12 cellular contexts compared by ENCODE assay signal in the genomic region with DNA sequence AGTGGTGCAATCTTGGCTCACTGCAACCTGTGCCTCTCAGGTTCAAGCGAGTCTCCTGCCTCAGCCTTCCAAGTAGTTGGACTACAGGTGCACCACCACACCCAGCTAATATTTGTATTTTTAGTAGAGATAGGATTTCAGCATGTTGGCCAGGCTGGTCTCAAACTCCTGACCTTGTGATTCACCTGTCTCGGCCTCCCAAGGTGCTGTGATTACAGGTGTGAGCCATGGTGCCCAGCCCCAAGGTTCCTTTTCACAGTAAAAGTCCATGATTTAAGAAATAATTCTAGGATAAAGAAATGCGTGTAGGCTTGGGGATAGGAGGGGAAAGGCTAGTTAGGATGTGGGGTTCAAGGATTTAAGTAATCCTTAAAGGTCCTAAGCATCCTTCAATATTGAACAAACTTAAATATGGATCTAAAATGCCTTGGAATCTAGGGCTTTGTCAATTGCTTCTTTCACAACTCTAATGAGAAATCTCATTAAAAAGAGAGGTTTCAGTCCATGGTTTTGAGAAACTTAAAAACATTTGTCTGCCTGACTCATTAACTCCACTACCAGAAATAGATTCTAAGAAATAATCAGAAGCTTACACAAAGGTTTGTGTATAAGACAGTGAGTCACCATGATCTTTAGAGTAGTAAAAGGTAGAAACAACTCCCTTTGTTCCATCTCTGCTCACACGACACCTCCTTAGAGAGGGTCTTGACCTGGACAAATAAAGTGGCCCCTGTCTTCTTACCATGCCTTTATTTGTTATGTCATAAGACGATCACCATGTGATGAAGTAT.
DNase-seq lines count a peak whose midpoint lies in the region; TF ChIP-seq lines count a peak whose summit lies in the region.
"Had no signal": no experiment of that assay in that cellular context is flagged by ENCODE, and none has a peak within 500 bp of the region (broad histone marks: within the 10 kb centered on the region; RNA-seq: fewer than 3 reads in every experiment).

No MANE protein-coding gene starts in this region.

- H3K9me3 Mint-ChIP-seq in activated naive CD4-positive, alpha-beta T cell treated with anti-CD3 and anti-CD28 coated beads, Interleukin-2, amount 50 U/mL, for 24 hours = no peaks in the 10 kb centered on the region
- H3K9me3 Mint-ChIP-seq: CD4-positive, alpha-beta T cell had no signal

- intact Hi-C loops in left ventricle myocardium inferior (cut with micrococcal nuclease) = no loop called here

- H3K4me1 Mint-ChIP-seq in activated naive CD4-positive, alpha-beta T cell treated with anti-CD3 and anti-CD28 coated beads, Interleukin-2, amount 50 U/mL, for 24 hours = peaks cover 76% of the 10 kb centered on the region

- TF ChIP-seq CTCF in left ventricle myocardium inferior (IDR thresholded peaks at IDR 0.05; ENCODE audit: borderline replicate concordance) = no peak

- no peak overlapping the region for H3K27ac ChIP-seq in left ventricle myocardium inferior (replicated peaks)

- peaks cover 2% of the 10 kb centered on the region for H3K36me3 Mint-ChIP-seq in activated naive CD4-positive, alpha-beta T cell treated with anti-CD3 and anti-CD28 coated beads, Interleukin-2, amount 50 U/mL, for 24 hours

- no peaks in the 10 kb centered on the region for H3K27me3 Mint-ChIP-seq in activated naive CD4-positive, alpha-beta T cell treated with anti-CD3 and anti-CD28 coated beads, Interleukin-2, amount 50 U/mL, for 24 hours
- H3K27me3 Mint-ChIP-seq: CD4-positive, alpha-beta T cell had no signal

- no peaks in the 10 kb centered on the region for H3K27me3 ChIP-seq in left ventricle myocardium inferior (ENCODE audit: low read depth)

- H3K36me3 ChIP-seq in left ventricle myocardium inferior = no peaks in the 10 kb centered on the region

- peaks cover 7% of the 10 kb centered on the region for H3K9me3 ChIP-seq in left ventricle myocardium inferior (replicated peaks)

- H3K4me3 ChIP-seq in left ventricle myocardium inferior = no peak overlapping the region

- peak overlapping the region; percentile 95 for H3K27ac Mint-ChIP-seq in activated naive CD4-positive, alpha-beta T cell treated with anti-CD3 and anti-CD28 coated beads, Interleukin-2, amount 50 U/mL, for 24 hours
- H3K27ac Mint-ChIP-seq: CD4-positive, alpha-beta T cell had no signal

- peak; percentile 30 for DNase-seq in stimulated activated CD4-positive, alpha-beta T cell treated with anti-CD3 and anti-CD28 coated beads, Interleukin-4, amount 100 ng/mL, for 24 hours
- no peak for DNase-seq in stimulated activated CD4-positive, alpha-beta T cell treated with anti-CD3 and anti-CD28 coated beads, Interleukin-2, amount 100 ng/mL, for 24 hours
- DNase-seq in glomerular visceral epithelial cell (ENCODE audit: extremely low spot score) (peak; percentile 24), NCI-H2196 treated with DMSO at 0.1 percent for 48 hours (lab: John Stamatoyannopoulos, UW; ENCODE audit: unreplicated experiment) (no peak), NCI-H82 treated with DMSO at 0.1 percent for 48 hours (lab: John Stamatoyannopoulos, UW; ENCODE audit: unreplicated experiment) (no peak), left ventricle myocardium inferior (no peak), SHP77 (lab: John Stamatoyannopoulos, UW) (no peak)
- DNase-seq: CD4-positive, alpha-beta T cell; left ventricle myocardium superior; NCI-H524 treated with DMSO at 0.1 percent for 48 hours; T-helper 2 cell had no signal

- H3K4me3 Mint-ChIP-seq in activated naive CD4-positive, alpha-beta T cell treated with anti-CD3 and anti-CD28 coated beads, Interleukin-2, amount 50 U/mL, for 24 hours = peak overlapping the region; percentile 26
- H3K4me3 Mint-ChIP-seq: CD4-positive, alpha-beta T cell had no signal

- peaks cover 23% of the 10 kb centered on the region for H3K4me1 ChIP-seq in left ventricle myocardium inferior

Comparison
In these comparisons a context has a peak if more than half of its experiments do, and no peak if none do; other contexts are left out.
1. DNase-seq: peak in stimulated activated CD4-positive, alpha-beta T cell treated with anti-CD3 and anti-CD28 coated beads, Interleukin-4, amount 100 ng/mL, for 24 hours (single experiment) and glomerular visceral epithelial cell (single experiment); none in stimulated activated CD4-positive, alpha-beta T cell treated with anti-CD3 and anti-CD28 coated beads, Interleukin-2, amount 100 ng/mL, for 24 hours (0 of 2), NCI-H2196 treated with DMSO at 0.1 percent for 48 hours (single experiment), NCI-H82 treated with DMSO at 0.1 percent for 48 hours (single experiment), left ventricle myocardium inferior (single experiment) and SHP77 (0 of 2).